In the genomic region with DNA sequence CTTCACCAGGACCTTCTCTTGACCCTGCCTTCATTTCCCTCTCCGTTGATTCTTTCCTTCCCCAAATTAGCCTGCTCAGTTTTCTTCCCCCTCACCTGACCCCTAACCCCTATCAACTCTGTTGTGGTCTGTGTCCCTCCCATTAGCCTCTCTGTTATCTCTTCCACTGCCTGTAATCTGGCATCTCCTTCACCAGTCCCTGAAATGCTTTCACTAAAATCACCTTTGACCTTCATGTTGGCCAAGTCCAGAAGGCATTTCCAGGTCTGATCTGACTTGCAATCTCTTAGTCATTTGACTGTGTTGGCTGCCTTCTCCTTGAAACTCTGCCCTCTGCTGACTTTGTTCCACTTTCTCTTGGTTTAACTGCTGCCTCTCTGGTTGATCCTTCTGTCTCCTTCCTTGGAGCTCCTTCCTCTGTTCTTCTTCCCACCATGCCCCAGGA, we compare ENCODE assay signal across 8 cellular contexts.
DNase-seq lines count a peak whose midpoint lies in the region; ATAC-seq lines count a peak whose summit lies in the region.

No MANE protein-coding gene starts in this region.

- peaks cover 35% of the 10 kb centered on the region for H3K4me1 Mint-ChIP-seq in stimulated activated effector memory CD8-positive, alpha-beta T cell treated with anti-CD3 and anti-CD28 coated beads, Interleukin-12 subunit alpha, Interleukin-12 subunit beta, amount 100 ng/mL, for 72 hours

- DNase-seq in activated CD4-positive, alpha-beta T cell treated with anti-CD3 and anti-CD28 coated beads for 48 hours = peak; percentile 47
- no peak for DNase-seq in activated CD4-positive, alpha-beta T cell treated with anti-CD3 and anti-CD28 coated beads, Interleukin-2, amount 50 U/mL, for 4 hours
- DNase-seq in MV-4-11 (lab: John Stamatoyannopoulos, UW) = peak; percentile 70
- DNase-seq in amniotic stem cell (lab: John Stamatoyannopoulos, UW) = peak; percentile 24
- DNase-seq in iPS-NIHi7 (ENCODE audit: extremely low spot score) = peak; percentile 30
- no peak for DNase-seq in stimulated activated effector memory CD8-positive, alpha-beta T cell treated with anti-CD3 and anti-CD28 coated beads, Interleukin-12 subunit alpha, Interleukin-12 subunit beta, amount 100 ng/mL, for 72 hours (ENCODE audit: low spot score in 2 of 2)
- no peak for DNase-seq in midbrain (lab: John Stamatoyannopoulos, UW)

- no peaks in the 10 kb centered on the region for H3K9me3 Mint-ChIP-seq in stimulated activated effector memory CD8-positive, alpha-beta T cell treated with anti-CD3 and anti-CD28 coated beads, Interleukin-12 subunit alpha, Interleukin-12 subunit beta, amount 100 ng/mL, for 72 hours

- peak overlapping the region; percentile 90 for H3K4me3 Mint-ChIP-seq in stimulated activated effector memory CD8-positive, alpha-beta T cell treated with anti-CD3 and anti-CD28 coated beads, Interleukin-12 subunit alpha, Interleukin-12 subunit beta, amount 100 ng/mL, for 72 hours

- peak; percentile 77 for ATAC-seq in stimulated activated effector memory CD8-positive, alpha-beta T cell treated with anti-CD3 and anti-CD28 coated beads, Interleukin-12 subunit alpha, Interleukin-12 subunit beta, amount 100 ng/mL, for 72 hours
- ATAC-seq in GM18858 (IDR thresholded peaks at IDR 0.05; ENCODE audit: unreplicated experiment) = no peak

- H3K27ac Mint-ChIP-seq in stimulated activated effector memory CD8-positive, alpha-beta T cell treated with anti-CD3 and anti-CD28 coated beads, Interleukin-12 subunit alpha, Interleukin-12 subunit beta, amount 100 ng/mL, for 72 hours = peak overlapping the region; percentile 48

- peaks cover 24% of the 10 kb centered on the region for H3K36me3 Mint-ChIP-seq in stimulated activated effector memory CD8-positive, alpha-beta T cell treated with anti-CD3 and anti-CD28 coated beads, Interleukin-12 subunit alpha, Interleukin-12 subunit beta, amount 100 ng/mL, for 72 hours

Comparison
In these comparisons a context has a peak if more than half of its experiments do, and no peak if none do; other contexts are left out.
1. DNase-seq: peak in activated CD4-positive, alpha-beta T cell treated with anti-CD3 and anti-CD28 coated beads for 48 hours (single experiment), MV-4-11 (single experiment), amniotic stem cell (single experiment) and iPS-NIHi7 (single experiment); none in activated CD4-positive, alpha-beta T cell treated with anti-CD3 and anti-CD28 coated beads, Interleukin-2, amount 50 U/mL, for 4 hours (0 of 2), stimulated activated effector memory CD8-positive, alpha-beta T cell treated with anti-CD3 and anti-CD28 coated beads, Interleukin-12 subunit alpha, Interleukin-12 subunit beta, amount 100 ng/mL, for 72 hours (0 of 2) and midbrain (single experiment).